8 cellular contexts compared by ENCODE assay signal in the genomic region with DNA sequence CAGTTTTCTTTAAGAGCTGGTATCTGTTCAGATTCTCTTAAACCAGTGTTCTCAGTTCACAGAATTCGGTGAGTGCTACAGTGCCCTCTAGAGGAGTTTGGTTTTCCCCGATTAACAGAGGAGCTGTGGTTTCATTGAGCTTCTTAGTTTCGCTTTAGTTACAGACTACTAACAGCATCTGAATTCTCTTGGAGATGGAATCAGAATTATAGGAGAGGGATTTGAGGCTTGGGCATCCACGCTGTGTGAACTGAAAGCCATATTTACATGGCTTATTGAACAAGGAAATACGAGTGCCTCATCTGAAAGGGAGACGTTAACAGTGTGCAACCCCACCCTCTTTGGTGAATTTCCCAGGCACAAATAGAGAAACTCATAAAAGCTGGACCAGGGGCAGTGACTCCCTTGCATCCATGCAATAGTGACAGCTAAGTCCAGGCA.
DNase-seq lines count a peak whose midpoint lies in the region; ATAC-seq and TF ChIP-seq lines count a peak whose summit lies in the region.

No MANE protein-coding gene starts in this region.

- no peaks in the 10 kb centered on the region for H3K27me3 Mint-ChIP-seq in activated CD4-positive, alpha-beta T cell treated with anti-CD3 and anti-CD28 coated beads for 36 hours
- H3K27me3 Mint-ChIP-seq in GM23338 (ENCODE audit: insufficient read depth, low read depth, poor library complexity) (peaks cover 2% of the 10 kb centered on the region), MCF 10A (ENCODE audit: insufficient read depth, unreplicated experiment) (peaks cover 74% of the 10 kb centered on the region)

- DNase-seq in activated CD4-positive, alpha-beta T cell treated with anti-CD3 and anti-CD28 coated beads for 36 hours: peak; percentile 13
- no peak for DNase-seq in activated CD4-positive, alpha-beta T cell treated with anti-CD3 and anti-CD28 coated beads for 1 hour
- DNase-seq in GM23338 (ENCODE audit: low spot score): peak; percentile 89
- peak; percentile 56 for DNase-seq in KBM-7
- peak; percentile 90 for DNase-seq in MCF 10A (ENCODE audit: unreplicated experiment)
- peak; percentile 60 for DNase-seq in iPS-NIHi7 (ENCODE audit: extremely low spot score)

- no peak overlapping the region for H3K27ac ChIP-seq in GM23338 (ENCODE audit: low read depth)
- no peak overlapping the region for H3K27ac ChIP-seq in OCI-LY3 (ENCODE audit: low read length)
- H3K27ac ChIP-seq in skin epidermis: peak overlapping the region in 1 of 21 experiments; percentile 12

- no peaks in the 10 kb centered on the region for H3K9me2 ChIP-seq in GM23338 (ENCODE audit: insufficient read depth)

- H3K9me3 ChIP-seq in OCI-LY3 (ENCODE audit: insufficient read depth, low read length): no peaks in the 10 kb centered on the region

- no peaks in the 10 kb centered on the region for H3F3A ChIP-seq in GM23338 (replicated peaks; ENCODE audit: low read depth)

- H4K20me1 ChIP-seq in GM23338 (replicated peaks; ENCODE audit: insufficient read depth) (no peaks in the 10 kb centered on the region), OCI-LY3 (ENCODE audit: insufficient read depth, low read length) (no peaks in the 10 kb centered on the region)

- H3K4me3 ChIP-seq in GM23338: no peak overlapping the region
- peak overlapping the region; percentile 76 for H3K4me3 ChIP-seq in OCI-LY3 (ENCODE audit: low read length)
- peak overlapping the region in 4 of 7 experiments; percentile 10 to 32 (median 27) for H3K4me3 ChIP-seq in skin epidermis

- TF ChIP-seq CTCF in GM23338 (conservative IDR thresholded peaks at IDR 0.05; ENCODE audit: low read depth in 2 of 2) (peak; percentile 81 to 89), OCI-LY3 (IDR thresholded peaks at IDR 0.05; ENCODE audit: low read depth, low read length) (peak; percentile 94), MCF 10A (IDR thresholded peaks at IDR 0.05; ENCODE audit: unreplicated experiment) (peak; percentile 92)

- CTCF ChIA-PET in activated CD4-positive, alpha-beta T cell treated with anti-CD3 and anti-CD28 coated beads for 36 hours (lab: Charles Lee): interaction anchor here (1.5 kb wide), 1 partner anchor 10 kb away, joined by 3 read pairs; no protein-coding TSS in a partner anchor
- CTCF ChIA-PET in MCF 10A (lab: Yijun Ruan, JAX): interaction anchor here (0.5 to 4.0 kb wide), 147 partner anchors 10 to 1973 kb away, joined by 3 to 101 read pairs (median 4); a partner anchor contains a TSS

- H3K4me2 ChIP-seq in GM23338 (peak overlapping the region; percentile 8; the same call in 1 of the 2 replicates), OCI-LY3 (ENCODE audit: low read length) (peak overlapping the region; percentile 63)

- in situ Hi-C loops in KBM-7 (cut with MboI; ENCODE audit: low pct_unique_long_range_greater_than_20kb, low sequenced_read_pairs): no loop called here

- no peaks in the 10 kb centered on the region for H3K36me3 ChIP-seq in GM23338 (ENCODE audit: insufficient read depth)
- H3K36me3 ChIP-seq in OCI-LY3 (replicated peaks; ENCODE audit: low read depth, low read length): no peaks in the 10 kb centered on the region

- BruUV-seq in MCF 10A (replicated peaks; lab: Mats Ljungman, UMichigan): no TSS peak

- no peaks in the 10 kb centered on the region for H3K79me2 ChIP-seq in GM23338 (replicated peaks; ENCODE audit: insufficient read depth)
- H3K79me2 ChIP-seq in OCI-LY3 (ENCODE audit: low read length): no peaks in the 10 kb centered on the region

- no peak overlapping the region for H3K27ac Mint-ChIP-seq in activated CD4-positive, alpha-beta T cell treated with anti-CD3 and anti-CD28 coated beads for 36 hours
- H3K27ac Mint-ChIP-seq in GM23338: 0 out of 2 replicates have a peak overlapping the region, but pooled peaks have one; percentile 24
- H3K27ac Mint-ChIP-seq in MCF 10A (ENCODE audit: low read depth, unreplicated experiment): no peak overlapping the region

- H3K36me3 Mint-ChIP-seq in activated CD4-positive, alpha-beta T cell treated with anti-CD3 and anti-CD28 coated beads for 36 hours (ENCODE audit: low read depth): no peaks in the 10 kb centered on the region
- H3K36me3 Mint-ChIP-seq in GM23338 (ENCODE audit: low read depth) (no peaks in the 10 kb centered on the region), MCF 10A (ENCODE audit: insufficient read depth, unreplicated experiment) (no peaks in the 10 kb centered on the region)

- no peaks in the 10 kb centered on the region for H3K9me3 Mint-ChIP-seq in activated CD4-positive, alpha-beta T cell treated with anti-CD3 and anti-CD28 coated beads for 36 hours (ENCODE audit: low read depth)
- H3K9me3 Mint-ChIP-seq in GM23338: no peaks in the 10 kb centered on the region
- no peaks in the 10 kb centered on the region for H3K9me3 Mint-ChIP-seq in MCF 10A (ENCODE audit: unreplicated experiment)

- POLR2A ChIA-PET in activated CD4-positive, alpha-beta T cell treated with anti-CD3 and anti-CD28 coated beads for 36 hours (lab: Charles Lee): no interaction called here
- POLR2A ChIA-PET in MCF 10A (lab: Yijun Ruan, JAX): interaction anchor here (0.6 kb wide), 1 partner anchor 131 kb away, joined by 4 read pairs; no protein-coding TSS in a partner anchor

- H2AFZ ChIP-seq in GM23338 (no peak overlapping the region), OCI-LY3 (ENCODE audit: low read depth, low read length) (peak overlapping the region; percentile 94)

- peak; percentile 70 for ATAC-seq in activated CD4-positive, alpha-beta T cell treated with anti-CD3 and anti-CD28 coated beads for 36 hours
- peak; percentile 97 for ATAC-seq in GM23338

- no peaks in the 10 kb centered on the region for H3K27me3 ChIP-seq in GM23338 (ENCODE audit: insufficient read depth)
- H3K27me3 ChIP-seq in OCI-LY3 (ENCODE audit: low read depth, low read length): no peaks in the 10 kb centered on the region; the same call in 1 of the 2 replicates

- H3K4me1 Mint-ChIP-seq in activated CD4-positive, alpha-beta T cell treated with anti-CD3 and anti-CD28 coated beads for 36 hours: peaks cover 4% of the 10 kb centered on the region
- H3K4me1 Mint-ChIP-seq in GM23338: peaks cover 13% of the 10 kb centered on the region
- no peaks in the 10 kb centered on the region for H3K4me1 Mint-ChIP-seq in MCF 10A (ENCODE audit: insufficient read depth, unreplicated experiment)

- peak overlapping the region; percentile 40 for H3K9ac ChIP-seq in OCI-LY3 (ENCODE audit: low read length)

- H3K4me1 ChIP-seq in GM23338 (ENCODE audit: insufficient read depth) (no peaks in the 10 kb centered on the region), OCI-LY3 (ENCODE audit: low read length) (0 out of 2 replicates have a peak, but pooled peaks cover 2% of the 10 kb centered on the region)

- intact Hi-C loops in activated CD4-positive, alpha-beta T cell treated with anti-CD3 and anti-CD28 coated beads for 36 hours (cut with DNase I, micrococcal nuclease): loop anchor here in 1 of 2 experiments (1.0 kb wide), 1 partner anchor 511 kb away; no protein-coding TSS in a partner anchor
- intact Hi-C loops in MCF 10A (cut with micrococcal nuclease): loop anchor here (1.0 to 2.0 kb wide), 7 partner anchors 102 to 522 kb away; no protein-coding TSS in a partner anchor

- peak overlapping the region; percentile 20 for H3K4me3 Mint-ChIP-seq in activated CD4-positive, alpha-beta T cell treated with anti-CD3 and anti-CD28 coated beads for 36 hours
- peak overlapping the region; percentile 54; the same call in 2 of the 3 replicates for H3K4me3 Mint-ChIP-seq in GM23338
- peak overlapping the region; percentile 65 for H3K4me3 Mint-ChIP-seq in MCF 10A (ENCODE audit: unreplicated experiment)

TF ChIP-seq in GM23338, 12 proteins besides CTCF, POLR2A, EP300 and RAD21 (continues in another document):
- TF ChIP-seq POLR2AphosphoS5 (IDR thresholded peaks at IDR 0.05; ENCODE audit: low read depth) (no peak), STAT1 (IDR thresholded peaks at IDR 0.05; ENCODE audit: unreplicated experiment) (no peak), EZH2 (IDR thresholded peaks at IDR 0.05; ENCODE audit: low read depth, unreplicated experiment) (no peak), NANOG (IDR thresholded peaks at IDR 0.05; ENCODE audit: borderline replicate concordance) (no peak)
- TF ChIP-seq, protein P1, sequence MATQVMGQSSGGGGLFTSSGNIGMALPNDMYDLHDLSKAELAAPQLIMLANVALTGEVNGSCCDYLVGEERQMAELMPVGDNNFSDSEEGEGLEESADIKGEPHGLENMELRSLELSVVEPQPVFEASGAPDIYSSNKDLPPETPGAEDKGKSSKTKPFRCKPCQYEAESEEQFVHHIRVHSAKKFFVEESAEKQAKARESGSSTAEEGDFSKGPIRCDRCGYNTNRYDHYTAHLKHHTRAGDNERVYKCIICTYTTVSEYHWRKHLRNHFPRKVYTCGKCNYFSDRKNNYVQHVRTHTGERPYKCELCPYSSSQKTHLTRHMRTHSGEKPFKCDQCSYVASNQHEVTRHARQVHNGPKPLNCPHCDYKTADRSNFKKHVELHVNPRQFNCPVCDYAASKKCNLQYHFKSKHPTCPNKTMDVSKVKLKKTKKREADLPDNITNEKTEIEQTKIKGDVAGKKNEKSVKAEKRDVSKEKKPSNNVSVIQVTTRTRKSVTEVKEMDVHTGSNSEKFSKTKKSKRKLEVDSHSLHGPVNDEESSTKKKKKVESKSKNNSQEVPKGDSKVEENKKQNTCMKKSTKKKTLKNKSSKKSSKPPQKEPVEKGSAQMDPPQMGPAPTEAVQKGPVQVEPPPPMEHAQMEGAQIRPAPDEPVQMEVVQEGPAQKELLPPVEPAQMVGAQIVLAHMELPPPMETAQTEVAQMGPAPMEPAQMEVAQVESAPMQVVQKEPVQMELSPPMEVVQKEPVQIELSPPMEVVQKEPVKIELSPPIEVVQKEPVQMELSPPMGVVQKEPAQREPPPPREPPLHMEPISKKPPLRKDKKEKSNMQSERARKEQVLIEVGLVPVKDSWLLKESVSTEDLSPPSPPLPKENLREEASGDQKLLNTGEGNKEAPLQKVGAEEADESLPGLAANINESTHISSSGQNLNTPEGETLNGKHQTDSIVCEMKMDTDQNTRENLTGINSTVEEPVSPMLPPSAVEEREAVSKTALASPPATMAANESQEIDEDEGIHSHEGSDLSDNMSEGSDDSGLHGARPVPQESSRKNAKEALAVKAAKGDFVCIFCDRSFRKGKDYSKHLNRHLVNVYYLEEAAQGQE (IDR thresholded peaks at IDR 0.05; ENCODE audit: unreplicated experiment): no peak
- TF ChIP-seq, protein P2, sequence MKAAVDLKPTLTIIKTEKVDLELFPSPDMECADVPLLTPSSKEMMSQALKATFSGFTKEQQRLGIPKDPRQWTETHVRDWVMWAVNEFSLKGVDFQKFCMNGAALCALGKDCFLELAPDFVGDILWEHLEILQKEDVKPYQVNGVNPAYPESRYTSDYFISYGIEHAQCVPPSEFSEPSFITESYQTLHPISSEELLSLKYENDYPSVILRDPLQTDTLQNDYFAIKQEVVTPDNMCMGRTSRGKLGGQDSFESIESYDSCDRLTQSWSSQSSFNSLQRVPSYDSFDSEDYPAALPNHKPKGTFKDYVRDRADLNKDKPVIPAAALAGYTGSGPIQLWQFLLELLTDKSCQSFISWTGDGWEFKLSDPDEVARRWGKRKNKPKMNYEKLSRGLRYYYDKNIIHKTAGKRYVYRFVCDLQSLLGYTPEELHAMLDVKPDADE (IDR thresholded peaks at IDR 0.05): no peak
